In the genomic region with DNA sequence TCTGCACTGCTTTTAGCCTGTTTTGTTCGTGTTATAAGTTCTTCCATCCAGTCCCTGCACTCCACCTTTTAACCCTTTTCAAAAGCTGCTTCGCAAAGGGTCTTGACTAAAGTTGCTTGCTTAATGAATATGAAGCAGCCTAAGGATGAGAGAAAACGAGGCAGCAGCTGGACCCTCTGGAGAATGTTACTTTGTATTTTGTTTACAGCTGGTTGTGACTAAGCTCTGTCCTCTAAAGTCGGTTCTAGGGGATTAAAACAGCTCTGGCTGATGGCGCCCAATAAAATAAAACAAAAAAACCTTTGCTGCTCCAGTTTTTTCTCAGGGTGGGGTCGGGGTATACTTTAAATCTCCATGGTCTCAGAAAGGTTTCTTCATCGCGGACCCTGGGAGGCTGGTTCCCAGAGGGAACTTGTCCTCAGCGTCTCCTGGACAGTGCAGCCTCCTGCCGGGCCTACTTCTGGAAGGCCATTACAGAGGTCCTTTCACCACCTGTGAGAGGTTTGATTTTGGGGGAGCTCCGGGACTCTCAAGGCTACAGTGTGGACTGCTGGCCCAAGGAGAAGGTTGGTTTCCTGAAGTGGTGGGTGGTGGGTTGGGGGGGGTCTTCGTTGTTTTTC, we compare ENCODE assay signal across 8 cellular contexts. TPM values are rescaled to one million over a fixed set of nuclear protein-coding genes. Genes with fewer than 3 reads are reported as not detected.
DNase-seq lines count a peak whose midpoint lies in the region; ATAC-seq, FAIRE-seq and TF ChIP-seq lines count a peak whose summit lies in the region.

No MANE protein-coding gene starts in this region.

- TF ChIP-seq CTCF in ascending aorta (IDR thresholded peaks at IDR 0.05) (no peak), HepG2 (CRISPR knock-in tag; IDR thresholded peaks at IDR 0.05) (no peak), type B pancreatic cell (conservative IDR thresholded peaks at IDR 0.05) (no peak)

- peak overlapping the region; percentile 38 to 98 (median 93); a peak in 21 of 22 replicates for H3K27ac ChIP-seq in BLaER1 treated with 17β-estradiol and CSF1 and Interleukin-3, amounts not matched to agents 10 nM and 100 nM
- H3K27ac ChIP-seq in HUES64 (ENCODE audit: low read depth, low read length): peak overlapping the region; percentile 85
- H3K27ac ChIP-seq in ascending aorta: peak overlapping the region; percentile 52 to 58
- peak overlapping the region; percentile 95 for H3K27ac ChIP-seq in HepG2 (ENCODE audit: extremely low read length, insufficient read depth, low read length)

- H3K27me3 ChIP-seq in BLaER1 treated with 17β-estradiol and CSF1 and Interleukin-3, amounts not matched to agents 10 nM and 100 nM: no peaks in the 10 kb centered on the region
- no peaks in the 10 kb centered on the region for H3K27me3 ChIP-seq in HUES64 (ENCODE audit: insufficient read depth, low read length)
- no peaks in the 10 kb centered on the region for H3K27me3 ChIP-seq in ascending aorta
- H3K27me3 ChIP-seq in HepG2 (ENCODE audit: control insufficient read depth in 1 of 2, insufficient read depth in 2 of 2, low read length in 2 of 2): no peaks in the 10 kb centered on the region; a peak in 1 of 5 replicates

- no peaks in the 10 kb centered on the region for H3K27me3 Mint-ChIP-seq in type B pancreatic cell

- H3K36me3 Mint-ChIP-seq in type B pancreatic cell: peaks cover 36% of the 10 kb centered on the region

- TF ChIP-seq POLR2A in HepG2 (IDR thresholded peaks at IDR 0.05; ENCODE audit: insufficient read depth in 1 of 2, low read depth in 2 of 2, low read length in 2 of 2): no peak

- TSS peak; percentile 96 for BruUV-seq in HepG2 (replicated peaks; lab: Mats Ljungman, UMichigan)

- 51% methylated on average over 12 of the region's 12 CpGs for WGBS in HUES64
- 53% methylated on average over 9 of the region's 12 CpGs for WGBS in HepG2 (ENCODE audit: low lambda C conversion rate)

- H3K9me3 ChIP-seq in BLaER1 treated with 17β-estradiol and CSF1 and Interleukin-3, amounts not matched to agents 10 nM and 100 nM (replicated peaks in 1 of 11): no peaks in the 10 kb centered on the region
- H3K9me3 ChIP-seq in HUES64 (ENCODE audit: insufficient read depth, low read depth, low read length) (no peaks in the 10 kb centered on the region), ascending aorta (no peaks in the 10 kb centered on the region), HepG2 (ENCODE audit: low read length) (no peaks in the 10 kb centered on the region)

- no peak overlapping the region for H2AFZ ChIP-seq in HepG2 (ENCODE audit: low read length)

- peaks cover 42 to 55% (median 45%) of the 10 kb centered on the region in 10 experiments for H3K4me1 ChIP-seq in BLaER1 treated with 17β-estradiol and CSF1 and Interleukin-3, amounts not matched to agents 10 nM and 100 nM
- H3K4me1 ChIP-seq in HUES64 (ENCODE audit: insufficient read depth, low read length) (peaks cover 35% of the 10 kb centered on the region), ascending aorta (peaks cover 26 to 28% of the 10 kb centered on the region in 2 donors), HepG2 (ENCODE audit: insufficient read depth, low read length) (peaks cover 55% of the 10 kb centered on the region)

- peaks cover 40% of the 10 kb centered on the region for H3K4me1 Mint-ChIP-seq in type B pancreatic cell (ENCODE audit: unreplicated experiment)

- in situ Hi-C loops in HepG2 (cut with HindIII; ENCODE audit: extremely low pct_ligation_motif_present, low pct_unique_long_range_greater_than_20kb): no loop called here

- H3K79me2 ChIP-seq in HepG2 (ENCODE audit: insufficient read depth, low read length): peaks cover 83% of the 10 kb centered on the region

- intact Hi-C loops in ascending aorta (cut with DNase I): loop anchor here (1.0 kb wide), 3 partner anchors 21 to 44 kb away; partner anchors contain the start of genes CCDC87, CCS, RBM14 and RBM4B
- intact Hi-C loops in HepG2 (cut with micrococcal nuclease; ENCODE audit: unreplicated experiment): loop anchor here (2.0 kb wide), 1 partner anchor 45 kb away; the partner anchor contains the start of genes CCDC87 and CCS

- peak overlapping the region; percentile 99 for H3K4me3 Mint-ChIP-seq in type B pancreatic cell

- peaks cover 51 to 94% (median 85%) of the 10 kb centered on the region in 11 experiments for H4K20me1 ChIP-seq in BLaER1 treated with 17β-estradiol and CSF1 and Interleukin-3, amounts not matched to agents 10 nM and 100 nM
- H4K20me1 ChIP-seq in HepG2 (ENCODE audit: insufficient read depth, low read length): peaks cover 43% of the 10 kb centered on the region

- H3K36me3 ChIP-seq in BLaER1 treated with 17β-estradiol and CSF1 and Interleukin-3, amounts not matched to agents 10 nM and 100 nM: peaks cover 42 to 85% (median 79%) of the 10 kb centered on the region in 11 experiments
- H3K36me3 ChIP-seq in HUES64 (ENCODE audit: insufficient read depth, low read length): peaks cover 55% of the 10 kb centered on the region
- peaks cover 19 to 29% of the 10 kb centered on the region in 2 donors for H3K36me3 ChIP-seq in ascending aorta
- H3K36me3 ChIP-seq in HepG2 (replicated peaks in 1 of 2; ENCODE audit: control insufficient read depth in 1 of 2, insufficient read depth in 2 of 2, low read length in 2 of 2): peaks cover 3 to 14% of the 10 kb centered on the region in 2 experiments; a peak in 3 of 5 replicates

- no peak for TF ChIP-seq EP300 in HepG2 (IDR thresholded peaks at IDR 0.05; ENCODE audit: low read depth in 2 of 2, low read length in 2 of 2)
- TF ChIP-seq EP300 in HepG2 (CRISPR knock-in tag; IDR thresholded peaks at IDR 0.05; ENCODE audit: borderline replicate concordance): no peak

- no peak for FAIRE-seq in HepG2 (lab: Jason Lieb, UNC)

- peak overlapping the region; percentile 16 to 91 (median 78); a peak in 18 of 20 replicates for H3K4me3 ChIP-seq in BLaER1 treated with 17β-estradiol and CSF1 and Interleukin-3, amounts not matched to agents 10 nM and 100 nM
- H3K4me3 ChIP-seq in HUES64 (ENCODE audit: low read length) (peak overlapping the region; percentile 75), ascending aorta (peak overlapping the region; percentile 52 to 72), HepG2 (replicated peaks in 1 of 3; ENCODE audit: insufficient read depth in 1 of 3, low read depth in 2 of 3, low read length in 3 of 3) (peak overlapping the region; percentile 50 to 96 (median 54))

- H3K9ac ChIP-seq in BLaER1 treated with 17β-estradiol and CSF1 and Interleukin-3, amounts not matched to agents 10 nM and 100 nM: peak overlapping the region; percentile 48 to 98 (median 95); a peak in 20 of 22 replicates
- H3K9ac ChIP-seq in HUES64 (ENCODE audit: low read depth, low read length) (peak overlapping the region; percentile 84), HepG2 (ENCODE audit: insufficient read depth, low read depth, low read length) (peak overlapping the region; percentile 73)

- H3K27ac Mint-ChIP-seq in type B pancreatic cell: peak overlapping the region; percentile 99

- peak overlapping the region; percentile 57 to 86 (median 79) for H3K4me2 ChIP-seq in BLaER1 treated with 17β-estradiol and CSF1 and Interleukin-3, amounts not matched to agents 10 nM and 100 nM
- peak overlapping the region; percentile 88 for H3K4me2 ChIP-seq in HepG2 (ENCODE audit: low read depth, low read length)

- no peaks in the 10 kb centered on the region for H3K9me3 Mint-ChIP-seq in type B pancreatic cell

- DNase-seq in ascending aorta (ENCODE audit: low spot score in 2 of 2): no peak
- DNase-seq in HepG2 (ENCODE audit: low spot score): no peak
- DNase-seq in type B pancreatic cell (ENCODE audit: extremely low spot score, unreplicated experiment): no peak
- no peak for DNase-seq in A172 (ENCODE audit: low spot score)

- CTCF ChIA-PET in HepG2 (lab: Yijun Ruan, JAX; ENCODE audit: low intra/inter-chr PET ratio, low total read pairs): interaction anchor here (2.1 kb wide), 1 partner anchor 59 kb away, joined by 7 read pairs; no protein-coding TSS in a partner anchor

- POLR2A ChIA-PET in HepG2 (lab: Yijun Ruan, JAX): interaction anchor here (0.8 to 10.0 kb wide), 32 partner anchors 8 to 326 kb away, joined by 3 to 211 read pairs (median 6); partner anchors contain the start of genes ACTN3, BBS1, CCDC87 and CCS

- peak; percentile 44 for ATAC-seq in HepG2
- no peak for ATAC-seq in HG03280 (IDR thresholded peaks at IDR 0.05; ENCODE audit: unreplicated experiment)
- ATAC-seq in HG03521 (IDR thresholded peaks at IDR 0.05; ENCODE audit: unreplicated experiment): no peak

- TF ChIP-seq RAD21 in HepG2 (CRISPR knock-in tag; IDR thresholded peaks at IDR 0.05): no peak

RNA-seq across cellular contexts. Expression of gene RBM4, which starts 0.8 kb away (rescaled TPM):
- 170 TPM for polyA plus RNA-seq in HUES64 (2013, experiment 1 of 2)
- 152 TPM for polyA plus RNA-seq in HUES64 (2013, experiment 2 of 2)
- 79.5 TPM for total RNA-seq in ascending aorta
- total RNA-seq in HepG2 (2016; rRNA removed; fragmentation: Illumina TruSeq; extraction: Trizol): 136 and 138 TPM in 2 replicates
- 72.4 and 85.4 TPM in 2 replicates for total RNA-seq in HepG2 (2016; cell fraction: cytosol; rRNA removed; fragmentation: Illumina TruSeq; extraction: Trizol; ENCODE audit: low read depth)
- 137 and 138 TPM in 2 replicates for total RNA-seq in HepG2 (2016; cell fraction: insoluble cytoplasmic fraction; rRNA removed; fragmentation: Illumina TruSeq; extraction: Trizol)
- total RNA-seq in HepG2 (2016; cell fraction: membrane; rRNA removed; fragmentation: Illumina TruSeq; extraction: Trizol): 57.5 and 58.8 TPM in 2 replicates
- 101 and 109 TPM in 2 replicates for total RNA-seq in HepG2 (2016; cell fraction: nucleus; rRNA removed; fragmentation: Illumina TruSeq; extraction: Trizol)
- 123 and 126 TPM in 2 replicates for polyA plus RNA-seq in HepG2 (2011; rRNA removed)
- polyA plus RNA-seq in HepG2 (2011; cell fraction: cytosol; rRNA removed): 150 and 151 TPM in 2 replicates
- polyA plus RNA-seq in HepG2 (2011; cell fraction: nucleus; rRNA removed): 83.4 and 84.4 TPM in 2 replicates
- 117 and 122 TPM in 2 replicates for polyA plus RNA-seq in HepG2 (2012)
- 29.4 and 30.6 TPM in 2 replicates for polyA plus RNA-seq in HepG2 (2016; cell fraction: cytosol; fragmentation: Illumina TruSeq; extraction: Trizol; ENCODE audit: low read depth)
- polyA plus RNA-seq in HepG2 (2016; cell fraction: insoluble cytoplasmic fraction; fragmentation: Illumina TruSeq; extraction: Trizol; ENCODE audit: low read depth): 149 and 157 TPM in 2 replicates
- 38.1 and 38.5 TPM in 2 replicates for polyA plus RNA-seq in HepG2 (2016; cell fraction: membrane; fragmentation: Illumina TruSeq; extraction: Trizol; ENCODE audit: low read depth)
- polyA plus RNA-seq in HepG2 (2016; cell fraction: nucleus; fragmentation: Illumina TruSeq; extraction: Trizol; ENCODE audit: insufficient read depth, low read depth): 115 and 116 TPM in 2 replicates
- polyA minus RNA-seq in HepG2 (2011; rRNA and poly(A)+ RNA removed; ENCODE audit: low replicate concordance): 104 and 196 TPM in 2 replicates
- polyA minus RNA-seq in HepG2 (2011; cell fraction: cytosol; rRNA and poly(A)+ RNA removed): 40.8 and 41.0 TPM in 2 replicates
- polyA minus RNA-seq in HepG2 (2011; cell fraction: nucleus; rRNA and poly(A)+ RNA removed): 136 and 154 TPM in 2 replicates
- 191 and 228 TPM in 2 replicates for total RNA-seq in type B pancreatic cell (ENCODE audit: low replicate concordance)
- 92.5 and 94.1 TPM in 2 replicates for total RNA-seq in A172 (2014; rRNA removed; shearing (Covaris generic))

RNA-seq across cellular contexts. Expression of gene RBM14, which starts 21.2 kb away (rescaled TPM):
- 59.0 TPM for polyA plus RNA-seq in HUES64 (2013, experiment 1 of 2)
- 53.1 TPM for polyA plus RNA-seq in HUES64 (2013, experiment 2 of 2)
- total RNA-seq in ascending aorta (39.2 TPM), HepG2 (2016; rRNA removed; fragmentation: Illumina TruSeq; extraction: Trizol) (41.7 and 44.1 TPM in 2 replicates), type B pancreatic cell (ENCODE audit: low replicate concordance) (106 and 128 TPM in 2 replicates)
- total RNA-seq in HepG2 (2016; cell fraction: cytosol; rRNA removed; fragmentation: Illumina TruSeq; extraction: Trizol; ENCODE audit: low read depth): 3.6 and 5.1 TPM in 2 replicates
- 41.2 and 46.1 TPM in 2 replicates for total RNA-seq in HepG2 (2016; cell fraction: insoluble cytoplasmic fraction; rRNA removed; fragmentation: Illumina TruSeq; extraction: Trizol)
- 17.8 and 17.9 TPM in 2 replicates for total RNA-seq in HepG2 (2016; cell fraction: membrane; rRNA removed; fragmentation: Illumina TruSeq; extraction: Trizol)
- total RNA-seq in HepG2 (2016; cell fraction: nucleus; rRNA removed; fragmentation: Illumina TruSeq; extraction: Trizol): 58.5 and 66.2 TPM in 2 replicates
- polyA plus RNA-seq in HepG2 (2011; rRNA removed): 12.7 and 14.6 TPM in 2 replicates
- 10.6 and 13.1 TPM in 2 replicates for polyA plus RNA-seq in HepG2 (2011; cell fraction: cytosol; rRNA removed)
- polyA plus RNA-seq in HepG2 (2011; cell fraction: nucleus; rRNA removed): 44.2 and 47.6 TPM in 2 replicates
- 18.2 and 26.9 TPM in 2 replicates for polyA plus RNA-seq in HepG2 (2012)
- polyA plus RNA-seq in HepG2 (2016; cell fraction: cytosol; fragmentation: Illumina TruSeq; extraction: Trizol; ENCODE audit: low read depth): 4.8 and 5.7 TPM in 2 replicates
- 50.7 and 56.3 TPM in 2 replicates for polyA plus RNA-seq in HepG2 (2016; cell fraction: insoluble cytoplasmic fraction; fragmentation: Illumina TruSeq; extraction: Trizol; ENCODE audit: low read depth)
- 15.9 and 16.6 TPM in 2 replicates for polyA plus RNA-seq in HepG2 (2016; cell fraction: membrane; fragmentation: Illumina TruSeq; extraction: Trizol; ENCODE audit: low read depth)
- polyA plus RNA-seq in HepG2 (2016; cell fraction: nucleus; fragmentation: Illumina TruSeq; extraction: Trizol; ENCODE audit: insufficient read depth, low read depth): 64.3 and 68.1 TPM in 2 replicates
- 59.6 and 85.3 TPM in 2 replicates for polyA minus RNA-seq in HepG2 (2011; rRNA and poly(A)+ RNA removed; ENCODE audit: low replicate concordance)
- 14.9 and 22.7 TPM in 2 replicates for polyA minus RNA-seq in HepG2 (2011; cell fraction: cytosol; rRNA and poly(A)+ RNA removed)
- 52.8 and 54.8 TPM in 2 replicates for polyA minus RNA-seq in HepG2 (2011; cell fraction: nucleus; rRNA and poly(A)+ RNA removed)
- total RNA-seq in A172 (2014; rRNA removed; shearing (Covaris generic)): 42.8 and 43.4 TPM in 2 replicates

RNA-seq across cellular contexts. Expression of gene RBM4B, which starts 40.0 kb away (rescaled TPM):
- polyA plus RNA-seq in HUES64 (2013, experiment 1 of 2): 29.2 TPM
- polyA plus RNA-seq in HUES64 (2013, experiment 2 of 2): 29.4 TPM
- 87.0 TPM for total RNA-seq in ascending aorta
- 25.6 and 25.8 TPM in 2 replicates for total RNA-seq in HepG2 (2016; rRNA removed; fragmentation: Illumina TruSeq; extraction: Trizol)
- 11.1 and 13.0 TPM in 2 replicates for total RNA-seq in HepG2 (2016; cell fraction: cytosol; rRNA removed; fragmentation: Illumina TruSeq; extraction: Trizol; ENCODE audit: low read depth)
- 24.9 and 27.1 TPM in 2 replicates for total RNA-seq in HepG2 (2016; cell fraction: insoluble cytoplasmic fraction; rRNA removed; fragmentation: Illumina TruSeq; extraction: Trizol)
- 16.5 and 17.7 TPM in 2 replicates for total RNA-seq in HepG2 (2016; cell fraction: membrane; rRNA removed; fragmentation: Illumina TruSeq; extraction: Trizol)
- 21.3 and 26.1 TPM in 2 replicates for total RNA-seq in HepG2 (2016; cell fraction: nucleus; rRNA removed; fragmentation: Illumina TruSeq; extraction: Trizol)
- 32.4 and 33.5 TPM in 2 replicates for polyA plus RNA-seq in HepG2 (2011; rRNA removed)
- polyA plus RNA-seq in HepG2 (2011; cell fraction: cytosol; rRNA removed): 19.2 and 24.1 TPM in 2 replicates
- 51.7 and 54.9 TPM in 2 replicates for polyA plus RNA-seq in HepG2 (2011; cell fraction: nucleus; rRNA removed)
- polyA plus RNA-seq in HepG2 (2012): 18.3 and 24.4 TPM in 2 replicates
- 4.8 and 5.2 TPM in 2 replicates for polyA plus RNA-seq in HepG2 (2016; cell fraction: cytosol; fragmentation: Illumina TruSeq; extraction: Trizol; ENCODE audit: low read depth)
- polyA plus RNA-seq in HepG2 (2016; cell fraction: insoluble cytoplasmic fraction; fragmentation: Illumina TruSeq; extraction: Trizol; ENCODE audit: low read depth): 28.7 and 29.9 TPM in 2 replicates
- polyA plus RNA-seq in HepG2 (2016; cell fraction: membrane; fragmentation: Illumina TruSeq; extraction: Trizol; ENCODE audit: low read depth): 7.3 and 10.0 TPM in 2 replicates
- 43.3 and 48.3 TPM in 2 replicates for polyA plus RNA-seq in HepG2 (2016; cell fraction: nucleus; fragmentation: Illumina TruSeq; extraction: Trizol; ENCODE audit: insufficient read depth, low read depth)
- polyA minus RNA-seq in HepG2 (2011; rRNA and poly(A)+ RNA removed; ENCODE audit: low replicate concordance): 19.7 and 31.4 TPM in 2 replicates
- polyA minus RNA-seq in HepG2 (2011; cell fraction: cytosol; rRNA and poly(A)+ RNA removed): 7.9 and 9.7 TPM in 2 replicates
- 39.4 and 40.9 TPM in 2 replicates for polyA minus RNA-seq in HepG2 (2011; cell fraction: nucleus; rRNA and poly(A)+ RNA removed)
- 25.2 and 49.1 TPM in 2 replicates for total RNA-seq in type B pancreatic cell (ENCODE audit: low replicate concordance)
- 24.9 and 27.7 TPM in 2 replicates for total RNA-seq in A172 (2014; rRNA removed; shearing (Covaris generic))

RNA-seq across cellular contexts. Expression of gene CCS, which starts 44.7 kb away (rescaled TPM):
- polyA plus RNA-seq in HUES64 (2013, experiment 1 of 2): 27.7 TPM
- 31.1 TPM for polyA plus RNA-seq in HUES64 (2013, experiment 2 of 2)
- 50.4 TPM for total RNA-seq in ascending aorta
- total RNA-seq in HepG2 (2016; rRNA removed; fragmentation: Illumina TruSeq; extraction: Trizol): 34.2 and 44.6 TPM in 2 replicates
- total RNA-seq in HepG2 (2016; cell fraction: cytosol; rRNA removed; fragmentation: Illumina TruSeq; extraction: Trizol; ENCODE audit: low read depth): 77.8 and 78.2 TPM in 2 replicates
- total RNA-seq in HepG2 (2016; cell fraction: insoluble cytoplasmic fraction; rRNA removed; fragmentation: Illumina TruSeq; extraction: Trizol): 30.0 and 48.1 TPM in 2 replicates
- 36.9 and 40.8 TPM in 2 replicates for total RNA-seq in HepG2 (2016; cell fraction: membrane; rRNA removed; fragmentation: Illumina TruSeq; extraction: Trizol)
- 27.8 and 35.6 TPM in 2 replicates for total RNA-seq in HepG2 (2016; cell fraction: nucleus; rRNA removed; fragmentation: Illumina TruSeq; extraction: Trizol)
- 25.4 and 34.7 TPM in 2 replicates for polyA plus RNA-seq in HepG2 (2011; rRNA removed)
- 23.5 and 37.2 TPM in 2 replicates for polyA plus RNA-seq in HepG2 (2011; cell fraction: cytosol; rRNA removed)
- 127 and 131 TPM in 2 replicates for polyA plus RNA-seq in HepG2 (2011; cell fraction: nucleus; rRNA removed)
- polyA plus RNA-seq in HepG2 (2012): 31.4 and 37.9 TPM in 2 replicates
- 6.4 and 6.8 TPM in 2 replicates for polyA plus RNA-seq in HepG2 (2016; cell fraction: cytosol; fragmentation: Illumina TruSeq; extraction: Trizol; ENCODE audit: low read depth)
- polyA plus RNA-seq in HepG2 (2016; cell fraction: insoluble cytoplasmic fraction; fragmentation: Illumina TruSeq; extraction: Trizol; ENCODE audit: low read depth): 36.6 and 42.6 TPM in 2 replicates
- polyA plus RNA-seq in HepG2 (2016; cell fraction: membrane; fragmentation: Illumina TruSeq; extraction: Trizol; ENCODE audit: low read depth): 6.0 and 8.2 TPM in 2 replicates
- polyA plus RNA-seq in HepG2 (2016; cell fraction: nucleus; fragmentation: Illumina TruSeq; extraction: Trizol; ENCODE audit: insufficient read depth, low read depth): 64.5 and 64.9 TPM in 2 replicates
- polyA minus RNA-seq in HepG2 (2011; rRNA and poly(A)+ RNA removed; ENCODE audit: low replicate concordance): 31.8 and 31.9 TPM in 2 replicates
- polyA minus RNA-seq in HepG2 (2011; cell fraction: cytosol; rRNA and poly(A)+ RNA removed): 18.1 and 21.5 TPM in 2 replicates
- polyA minus RNA-seq in HepG2 (2011; cell fraction: nucleus; rRNA and poly(A)+ RNA removed): 21.1 and 29.0 TPM in 2 replicates
- total RNA-seq in type B pancreatic cell (ENCODE audit: low replicate concordance): 40.9 and 58.0 TPM in 2 replicates
- 12.4 and 16.6 TPM in 2 replicates for total RNA-seq in A172 (2014; rRNA removed; shearing (Covaris generic))

RNA-seq across cellular contexts. Expression of gene CCDC87, which starts 44.8 kb away (rescaled TPM):
- 0.45 TPM for polyA plus RNA-seq in HUES64 (2013, experiment 1 of 2)
- polyA plus RNA-seq in HUES64 (2013, experiment 2 of 2): 0.63 TPM
- total RNA-seq in ascending aorta (0.21 TPM), HepG2 (2016; rRNA removed; fragmentation: Illumina TruSeq; extraction: Trizol) (0.17 and 0.42 TPM in 2 replicates), type B pancreatic cell (ENCODE audit: low replicate concordance) (0.94 and 1.1 TPM in 2 replicates)
- 0.10 and 0.18 TPM in 2 replicates for total RNA-seq in HepG2 (2016; cell fraction: cytosol; rRNA removed; fragmentation: Illumina TruSeq; extraction: Trizol; ENCODE audit: low read depth)
- total RNA-seq in HepG2 (2016; cell fraction: insoluble cytoplasmic fraction; rRNA removed; fragmentation: Illumina TruSeq; extraction: Trizol): 0.27 and 0.41 TPM in 2 replicates
- total RNA-seq in HepG2 (2016; cell fraction: membrane; rRNA removed; fragmentation: Illumina TruSeq; extraction: Trizol): 0.46 and 0.48 TPM in 2 replicates
- total RNA-seq in HepG2 (2016; cell fraction: nucleus; rRNA removed; fragmentation: Illumina TruSeq; extraction: Trizol): 0.66 and 0.78 TPM in 2 replicates
- polyA plus RNA-seq in HepG2 (2011; rRNA removed): 0.05 and 0.09 TPM in 2 replicates
- polyA plus RNA-seq in HepG2 (2011; cell fraction: cytosol; rRNA removed): 0.04 and 0.05 TPM in 2 replicates
- 0.17 and 0.29 TPM in 2 replicates for polyA plus RNA-seq in HepG2 (2011; cell fraction: nucleus; rRNA removed)
- polyA plus RNA-seq in HepG2 (2012): 0.20 and 0.21 TPM in 2 replicates
- not detected in 2 replicates for polyA plus RNA-seq in HepG2 (2016; cell fraction: cytosol; fragmentation: Illumina TruSeq; extraction: Trizol; ENCODE audit: low read depth)
- 0.15 and 0.29 TPM in 2 replicates for polyA plus RNA-seq in HepG2 (2016; cell fraction: insoluble cytoplasmic fraction; fragmentation: Illumina TruSeq; extraction: Trizol; ENCODE audit: low read depth)
- 0.06 and 0.10 TPM in 2 replicates for polyA plus RNA-seq in HepG2 (2016; cell fraction: membrane; fragmentation: Illumina TruSeq; extraction: Trizol; ENCODE audit: low read depth)
- 0.15 TPM in 1 of 2 replicates, not detected in the other for polyA plus RNA-seq in HepG2 (2016; cell fraction: nucleus; fragmentation: Illumina TruSeq; extraction: Trizol; ENCODE audit: insufficient read depth, low read depth)
- 0.22 and 0.23 TPM in 2 replicates for polyA minus RNA-seq in HepG2 (2011; rRNA and poly(A)+ RNA removed; ENCODE audit: low replicate concordance)
- not detected in 2 replicates for polyA minus RNA-seq in HepG2 (2011; cell fraction: cytosol; rRNA and poly(A)+ RNA removed)
- polyA minus RNA-seq in HepG2 (2011; cell fraction: nucleus; rRNA and poly(A)+ RNA removed): 0.37 and 0.64 TPM in 2 replicates
- total RNA-seq in A172 (2014; rRNA removed; shearing (Covaris generic)): 0.31 and 1.2 TPM in 2 replicates
